ENCODE assay signal across 14 cellular contexts in the genomic region with DNA sequence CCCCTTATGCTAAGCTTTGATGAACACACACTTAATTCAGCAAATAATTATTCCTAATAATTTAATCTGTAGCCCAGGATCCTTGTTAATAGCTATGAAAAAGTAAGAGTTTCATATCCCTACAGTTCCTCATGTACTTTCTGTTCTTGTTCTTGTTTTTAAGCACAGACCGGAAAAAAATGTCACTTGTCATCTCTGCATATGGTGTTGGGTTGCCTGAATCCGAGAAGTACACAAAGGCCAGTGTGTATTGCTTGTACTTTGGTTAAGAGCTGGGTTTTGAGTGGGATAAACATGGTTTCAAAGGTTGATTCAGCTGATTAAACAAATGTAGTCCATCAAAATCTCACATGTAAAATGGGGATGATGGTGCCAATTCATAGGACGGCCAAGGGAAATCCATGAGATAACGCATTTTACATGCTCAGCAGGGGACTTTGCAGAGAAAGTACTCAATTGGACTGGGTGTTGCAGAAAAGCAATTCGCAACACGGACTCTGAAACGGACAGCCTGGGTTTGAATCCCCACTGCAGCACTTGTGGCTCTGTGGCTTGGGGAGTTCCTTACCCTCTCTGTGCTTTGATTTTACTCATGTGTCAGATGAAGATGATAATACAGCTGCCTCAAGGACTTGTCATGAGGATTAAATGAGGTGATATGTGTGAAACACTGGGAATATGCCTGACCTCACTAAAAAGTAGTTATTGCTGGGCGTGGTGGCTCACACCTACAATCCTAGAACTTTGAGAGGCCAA.
DNase-seq lines count a peak whose midpoint lies in the region; ATAC-seq lines count a peak whose summit lies in the region.
"Had no signal": no experiment of that assay in that cellular context is flagged by ENCODE, and none has a peak within 500 bp of the region (broad histone marks: within the 10 kb centered on the region; RNA-seq: fewer than 3 reads in every experiment).

No MANE protein-coding gene starts in this region.

- no peaks in the 10 kb centered on the region for H3K27me3 Mint-ChIP-seq in central memory CD8-positive, alpha-beta T cell

- DNase-seq in DMS53 treated with DMSO at 0.1 percent for 48 hours (lab: John Stamatoyannopoulos, UW; ENCODE audit: unreplicated experiment) (peak; percentile 36), NCI-H2029 treated with DMSO at 0.1 percent for 48 hours (lab: John Stamatoyannopoulos, UW) (peak; percentile 38), sciatic nerve (ENCODE audit: low spot score) (no peak), NCI-H526 treated with DMSO at 0.1 percent for 48 hours (lab: John Stamatoyannopoulos, UW) (no peak), OCI-M2 (lab: John Stamatoyannopoulos, UW; ENCODE audit: unreplicated experiment) (no peak)
- DNase-seq in central memory CD8-positive, alpha-beta T cell (ENCODE audit: low spot score in 2 of 2): no peak
- no peak for DNase-seq in stimulated activated CD4-positive, alpha-beta T cell treated with anti-CD3 and anti-CD28 coated beads, Interleukin-4, amount 100 ng/mL, for 1 hour
- no peak for DNase-seq in stimulated activated CD4-positive, alpha-beta T cell treated with anti-CD3 and anti-CD28 coated beads, Interleukin-12 subunit alpha, Interleukin-12 subunit beta, amount 100 ng/mL, for 4 hours
- DNase-seq: body of pancreas, C1 segment of cervical spinal cord, GM23248, NCI-H345, occipital lobe, tibial artery had no signal

- peaks cover 57% of the 10 kb centered on the region for H3K4me1 Mint-ChIP-seq in central memory CD8-positive, alpha-beta T cell

- H3K27ac Mint-ChIP-seq in central memory CD8-positive, alpha-beta T cell (ENCODE audit: low read depth): peak overlapping the region; percentile 51

- no peaks in the 10 kb centered on the region for H3K9me3 Mint-ChIP-seq in central memory CD8-positive, alpha-beta T cell

- H3K36me3 Mint-ChIP-seq in central memory CD8-positive, alpha-beta T cell (ENCODE audit: insufficient read depth): peaks cover 7% of the 10 kb centered on the region

- ATAC-seq in central memory CD8-positive, alpha-beta T cell (replicated peaks; ENCODE audit: extremely low read depth, poor library complexity, severe bottlenecking): no peak
- peak; percentile 81 for ATAC-seq in sciatic nerve
- ATAC-seq: body of pancreas had no signal

- intact Hi-C loops in sciatic nerve (cut with DNase I): no loop called here

- no peak overlapping the region for H3K4me3 Mint-ChIP-seq in central memory CD8-positive, alpha-beta T cell

Comparison
In these comparisons a context has a peak if more than half of its experiments do, and no peak if none do; other contexts are left out.
1. DNase-seq: peak in DMS53 treated with DMSO at 0.1 percent for 48 hours (single experiment) and NCI-H2029 treated with DMSO at 0.1 percent for 48 hours (single experiment); none in central memory CD8-positive, alpha-beta T cell (0 of 2), sciatic nerve (single experiment), NCI-H526 treated with DMSO at 0.1 percent for 48 hours (single experiment), OCI-M2 (single experiment), stimulated activated CD4-positive, alpha-beta T cell treated with anti-CD3 and anti-CD28 coated beads, Interleukin-4, amount 100 ng/mL, for 1 hour (single experiment) and stimulated activated CD4-positive, alpha-beta T cell treated with anti-CD3 and anti-CD28 coated beads, Interleukin-12 subunit alpha, Interleukin-12 subunit beta, amount 100 ng/mL, for 4 hours (single experiment).